In the genomic region with DNA sequence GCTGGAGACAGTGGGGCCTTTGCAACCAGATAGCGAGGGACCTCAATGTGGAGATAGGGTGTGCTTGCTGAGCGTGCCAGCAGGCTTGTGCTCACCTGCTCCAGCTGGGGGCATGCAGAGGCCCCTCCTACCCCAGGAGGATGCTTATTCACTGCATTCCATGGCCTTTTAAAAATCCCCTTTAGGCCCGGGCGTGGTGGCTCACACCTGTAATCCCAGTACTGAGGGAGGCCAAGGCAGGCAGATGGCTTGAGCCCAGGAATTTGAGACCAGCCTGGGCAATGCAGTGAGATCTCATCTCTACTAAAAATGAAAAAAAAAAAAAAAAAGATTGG, we compare ENCODE assay signal across 21 cellular contexts. TPM values are rescaled to one million over a fixed set of nuclear protein-coding genes. Genes with fewer than 3 reads are reported as not detected.
DNase-seq lines count a peak whose midpoint lies in the region; ATAC-seq, FAIRE-seq and TF ChIP-seq lines count a peak whose summit lies in the region.
"Had no signal": no experiment of that assay in that cellular context is flagged by ENCODE, and none has a peak within 500 bp of the region (broad histone marks: within the 10 kb centered on the region; RNA-seq: fewer than 3 reads in every experiment).

No MANE protein-coding gene starts in this region.

- no peak overlapping the region for H3K27ac ChIP-seq in iPS-20b (ENCODE audit: low read length)
- H3K27ac ChIP-seq: prostate gland, testis had no signal

- ATAC-seq in WTC11 (peak; percentile 20), HG02759 (IDR thresholded peaks at IDR 0.05; ENCODE audit: unreplicated experiment) (no peak)
- no peak for ATAC-seq in stimulated activated effector memory CD8-positive, alpha-beta T cell treated with anti-CD3 and anti-CD28 coated beads, Interleukin-12 subunit alpha, Interleukin-12 subunit beta, amount 100 ng/mL, for 72 hours

- H3K4me3 ChIP-seq in iPS-20b (ENCODE audit: low read length) = no peak overlapping the region
- H3K4me3 ChIP-seq: prostate gland, testis had no signal

- peak overlapping the region in 2 of 3 donors; percentile 29 to 83 for H3K27ac Mint-ChIP-seq in IgD-negative memory B cell
- H3K27ac Mint-ChIP-seq in WTC11 = no peak overlapping the region
- H3K27ac Mint-ChIP-seq in stimulated activated effector memory CD8-positive, alpha-beta T cell treated with anti-CD3 and anti-CD28 coated beads, Interleukin-12 subunit alpha, Interleukin-12 subunit beta, amount 100 ng/mL, for 72 hours = peak overlapping the region; percentile 67
- H3K27ac Mint-ChIP-seq: activated T-helper 1 cell treated with anti-CD3 and anti-CD28 coated beads, Interleukin-12 subunit alpha, Interleukin-12 subunit beta, Interleukin-2, Interleukin-4 antibody, amounts not matched to agents 30 ng/mL and 10 ng/mL and 1 ng/mL, durations not matched to agents 14 hours and 24 hours and 36 hours; HFFc6 had no signal

- H3K4me3 Mint-ChIP-seq in IgD-negative memory B cell (no peak overlapping the region), WTC11 (no peak overlapping the region)
- H3K4me3 Mint-ChIP-seq in stimulated activated effector memory CD8-positive, alpha-beta T cell treated with anti-CD3 and anti-CD28 coated beads, Interleukin-12 subunit alpha, Interleukin-12 subunit beta, amount 100 ng/mL, for 72 hours = no peak overlapping the region
- H3K4me3 Mint-ChIP-seq: activated naive CD8-positive, alpha-beta T cell; activated T-helper 1 cell treated with anti-CD3 and anti-CD28 coated beads, Interleukin-12 subunit alpha, Interleukin-12 subunit beta, Interleukin-2, Interleukin-4 antibody, amounts not matched to agents 30 ng/mL and 10 ng/mL and 1 ng/mL, durations not matched to agents 14 hours and 24 hours and 36 hours; HFFc6; neural crest cell had no signal

- H3K36me3 Mint-ChIP-seq in IgD-negative memory B cell = peaks cover 3% of the 10 kb centered on the region
- H3K36me3 Mint-ChIP-seq in WTC11 = no peaks in the 10 kb centered on the region
- H3K36me3 Mint-ChIP-seq in stimulated activated effector memory CD8-positive, alpha-beta T cell treated with anti-CD3 and anti-CD28 coated beads, Interleukin-12 subunit alpha, Interleukin-12 subunit beta, amount 100 ng/mL, for 72 hours = peaks cover 18% of the 10 kb centered on the region

- FAIRE-seq in D721Med (lab: Jason Lieb, UNC) = no peak

- peaks cover 12% of the 10 kb centered on the region; the same call in 1 of the 2 replicates for H3K4me1 ChIP-seq in iPS-20b (ENCODE audit: insufficient read depth, low read length)

- H3K9ac ChIP-seq in iPS-20b (ENCODE audit: low read depth, low read length) = 0 out of 2 replicates have a peak overlapping the region, but pooled peaks have one; percentile 7

- DNase-seq in WTC11 (ENCODE audit: low spot score) (no peak), HuH-7.5 (ENCODE audit: low spot score) (no peak), D721Med (ENCODE audit: insufficient read length, low spot score) (no peak)
- no peak for DNase-seq in stimulated activated effector memory CD8-positive, alpha-beta T cell treated with anti-CD3 and anti-CD28 coated beads, Interleukin-12 subunit alpha, Interleukin-12 subunit beta, amount 100 ng/mL, for 72 hours (ENCODE audit: low spot score in 2 of 2)
- DNase-seq: AML-193; Caco-2; HFFc6; kidney glomerular epithelial cell; NCI-H1092; NCI-H187 treated with DMSO at 0.1 percent for 48 hours; NCI-H748 treated with DMSO at 0.1 percent for 48 hours; SHP77; stimulated activated CD4-positive, alpha-beta T cell treated with anti-CD3 and anti-CD28 coated beads, Interleukin-1b, Interleukin-23, amount 100 ng/mL, for 48 hours; testis had no signal

- H3K36me3 ChIP-seq in iPS-20b (ENCODE audit: insufficient read depth, low read depth, low read length) = no peaks in the 10 kb centered on the region
- H3K36me3 ChIP-seq: prostate gland had no signal

- no peaks in the 10 kb centered on the region for H3K9me3 Mint-ChIP-seq in IgD-negative memory B cell
- H3K9me3 Mint-ChIP-seq in WTC11 = no peaks in the 10 kb centered on the region
- H3K9me3 Mint-ChIP-seq in stimulated activated effector memory CD8-positive, alpha-beta T cell treated with anti-CD3 and anti-CD28 coated beads, Interleukin-12 subunit alpha, Interleukin-12 subunit beta, amount 100 ng/mL, for 72 hours = no peaks in the 10 kb centered on the region
- H3K9me3 Mint-ChIP-seq: activated T-helper 1 cell treated with anti-CD3 and anti-CD28 coated beads, Interleukin-12 subunit alpha, Interleukin-12 subunit beta, Interleukin-2, Interleukin-4 antibody, amounts not matched to agents 30 ng/mL and 10 ng/mL and 1 ng/mL, durations not matched to agents 14 hours and 24 hours and 36 hours; HFFc6; neural crest cell had no signal

- H3K27me3 ChIP-seq in iPS-20b (ENCODE audit: insufficient read depth, low read length) = no peaks in the 10 kb centered on the region
- H3K27me3 ChIP-seq: testis had no signal

- POLR2A ChIA-PET in WTC11 (lab: Charles Lee) = interaction anchor here (1.2 kb wide), 1 partner anchor 15 kb away, joined by 4 read pairs; no protein-coding TSS in a partner anchor

- H3K9me3 ChIP-seq in iPS-20b (ENCODE audit: insufficient read depth, low read depth, low read length) = no peaks in the 10 kb centered on the region
- H3K9me3 ChIP-seq: Caco-2, prostate gland, testis had no signal

- CTCF ChIA-PET in WTC11 (lab: Charles Lee) = interaction anchor here (0.6 to 2.6 kb wide), 7 partner anchors 11 to 580 kb away, joined by 3 to 34 read pairs (median 4); a partner anchor contains a TSS

- TF ChIP-seq CTCF in WTC11 (IDR thresholded peaks at IDR 0.05) (no peak), D721Med (IDR thresholded peaks at IDR 0.05; ENCODE audit: insufficient read depth, missing control alignments) (no peak)

- H3K27me3 Mint-ChIP-seq in IgD-negative memory B cell (no peaks in the 10 kb centered on the region), WTC11 (ENCODE audit: low read depth) (no peaks in the 10 kb centered on the region)
- H3K27me3 Mint-ChIP-seq: activated naive CD8-positive, alpha-beta T cell had no signal

- H3K4me1 Mint-ChIP-seq in IgD-negative memory B cell (peaks cover 38 to 44% (median 42%) of the 10 kb centered on the region in 3 donors), WTC11 (peaks cover 31% of the 10 kb centered on the region)
- peaks cover 41% of the 10 kb centered on the region for H3K4me1 Mint-ChIP-seq in stimulated activated effector memory CD8-positive, alpha-beta T cell treated with anti-CD3 and anti-CD28 coated beads, Interleukin-12 subunit alpha, Interleukin-12 subunit beta, amount 100 ng/mL, for 72 hours

TF ChIP-seq in WTC11, 78 proteins besides CTCF, POLR2A, EP300 and RAD21 (continues in another document):
- TF ChIP-seq, protein P1, sequence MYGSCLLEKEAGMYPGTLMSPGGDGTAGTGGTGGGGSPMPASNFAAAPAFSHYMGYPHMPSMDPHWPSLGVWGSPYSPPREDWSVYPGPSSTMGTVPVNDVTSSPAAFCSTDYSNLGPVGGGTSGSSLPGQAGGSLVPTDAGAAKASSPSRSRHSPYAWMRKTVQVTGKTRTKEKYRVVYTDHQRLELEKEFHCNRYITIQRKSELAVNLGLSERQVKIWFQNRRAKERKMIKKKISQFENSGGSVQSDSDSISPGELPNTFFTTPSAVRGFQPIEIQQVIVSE (CRISPR knock-in tag; IDR thresholded peaks at IDR 0.05; ENCODE audit: borderline replicate concordance) = no peak
- TF ChIP-seq ZNF219 (CRISPR knock-in tag; IDR thresholded peaks at IDR 0.05; ENCODE audit: borderline replicate concordance) (no peak), GRHL2 (CRISPR knock-in tag; IDR thresholded peaks at IDR 0.05; ENCODE audit: insufficient replicate concordance, severe bottlenecking) (no peak), JAZF1 (CRISPR knock-in tag; IDR thresholded peaks at IDR 0.05) (no peak), RELA (CRISPR knock-in tag; IDR thresholded peaks at IDR 0.05; ENCODE audit: borderline replicate concordance) (no peak)
- TF ChIP-seq, protein P2, sequence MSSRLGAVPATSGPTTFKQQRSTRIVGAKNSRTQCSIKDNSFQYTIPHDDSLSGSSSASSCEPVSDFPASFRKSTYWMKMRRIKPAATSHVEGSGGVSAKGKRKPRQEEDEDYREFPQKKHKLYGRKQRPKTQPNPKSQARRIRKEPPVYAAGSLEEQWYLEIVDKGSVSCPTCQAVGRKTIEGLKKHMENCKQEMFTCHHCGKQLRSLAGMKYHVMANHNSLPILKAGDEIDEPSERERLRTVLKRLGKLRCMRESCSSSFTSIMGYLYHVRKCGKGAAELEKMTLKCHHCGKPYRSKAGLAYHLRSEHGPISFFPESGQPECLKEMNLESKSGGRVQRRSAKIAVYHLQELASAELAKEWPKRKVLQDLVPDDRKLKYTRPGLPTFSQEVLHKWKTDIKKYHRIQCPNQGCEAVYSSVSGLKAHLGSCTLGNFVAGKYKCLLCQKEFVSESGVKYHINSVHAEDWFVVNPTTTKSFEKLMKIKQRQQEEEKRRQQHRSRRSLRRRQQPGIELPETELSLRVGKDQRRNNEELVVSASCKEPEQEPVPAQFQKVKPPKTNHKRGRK (CRISPR knock-in tag; IDR thresholded peaks at IDR 0.05; ENCODE audit: borderline replicate concordance) = no peak
- TF ChIP-seq, protein P3, sequence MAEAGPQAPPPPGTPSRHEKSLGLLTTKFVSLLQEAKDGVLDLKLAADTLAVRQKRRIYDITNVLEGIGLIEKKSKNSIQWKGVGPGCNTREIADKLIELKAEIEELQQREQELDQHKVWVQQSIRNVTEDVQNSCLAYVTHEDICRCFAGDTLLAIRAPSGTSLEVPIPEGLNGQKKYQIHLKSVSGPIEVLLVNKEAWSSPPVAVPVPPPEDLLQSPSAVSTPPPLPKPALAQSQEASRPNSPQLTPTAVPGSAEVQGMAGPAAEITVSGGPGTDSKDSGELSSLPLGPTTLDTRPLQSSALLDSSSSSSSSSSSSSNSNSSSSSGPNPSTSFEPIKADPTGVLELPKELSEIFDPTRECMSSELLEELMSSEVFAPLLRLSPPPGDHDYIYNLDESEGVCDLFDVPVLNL (CRISPR knock-in tag; IDR thresholded peaks at IDR 0.05; ENCODE audit: borderline replicate concordance, low read depth) = no peak

RNA-seq across cellular contexts. Expression of a gene that starts 54.5 kb away (rescaled TPM):
- 207 TPM for polyA plus RNA-seq in IgD-negative memory B cell
- 42.3 to 46.6 TPM (median 42.8 TPM) in 3 replicates for total RNA-seq in WTC11 (2021)
